ENCODE assay signal across 19 cellular contexts in genomic region chr16:55367796-55368195, GRCh38. TPM values are rescaled to one million over a fixed set of nuclear protein-coding genes. Genes with fewer than 3 reads are reported as not detected.
DNase-seq lines count a peak whose midpoint lies in the region; TF ChIP-seq lines count a peak whose summit lies in the region.
"Had no signal": no experiment of that assay in that cellular context is flagged by ENCODE, and none has a peak within 500 bp of the region (broad histone marks: within the 10 kb centered on the region; RNA-seq: fewer than 3 reads in every experiment).

No MANE protein-coding gene starts in this region.

- H3K4me1 ChIP-seq in colonic mucosa, result no peaks in the 10 kb centered on the region
- H3K4me1 ChIP-seq: upper lobe of left lung had no signal

- peaks cover 23% of the 10 kb centered on the region for H3K27me3 ChIP-seq in colonic mucosa

- no peaks in the 10 kb centered on the region for H3K9me3 ChIP-seq in colonic mucosa
- H3K9me3 ChIP-seq: upper lobe of left lung had no signal

- TF ChIP-seq CTCF in AG09309 (IDR thresholded peaks at IDR 0.05; ENCODE audit: control insufficient read depth, insufficient read depth, low read depth, low read length, missing control alignments) (no peak), colonic mucosa (IDR thresholded peaks at IDR 0.05) (no peak)

- no peak overlapping the region for H3K4me3 ChIP-seq in AG09309 (ENCODE audit: control insufficient read depth, low read depth, low read length)
- H3K4me3 ChIP-seq in colonic mucosa, result no peak overlapping the region
- H3K4me3 ChIP-seq: upper lobe of left lung had no signal

- H3K9ac ChIP-seq in colonic mucosa (ENCODE audit: low read depth in 2 of 2, low read length in 2 of 2), result no peak overlapping the region

- H3K36me3 ChIP-seq in colonic mucosa, result no peaks in the 10 kb centered on the region
- H3K36me3 ChIP-seq: upper lobe of left lung had no signal

- intact Hi-C loops in colonic mucosa (cut with DNase I), result no loop called here

- DNase-seq in AG09309 (ENCODE audit: low read depth) (peak; percentile 77), M059J (ENCODE audit: low read depth) (peak; percentile 16), dedifferentiated amniotic fluid mesenchymal stem cell (ENCODE audit: extremely low spot score) (peak; percentile 30), non-pigmented ciliary epithelial cell (ENCODE audit: low read depth) (peak; percentile 32), NCI-H1417 treated with DMSO at 0.1 percent for 48 hours (lab: John Stamatoyannopoulos, UW) (no peak), colonic mucosa (no peak), anterior cingulate cortex (lab: John Stamatoyannopoulos, UW) (no peak), globus pallidus (ENCODE audit: low spot score) (no peak)
- DNase-seq: activated CD4-positive, alpha-beta T cell treated with anti-CD3 and anti-CD28 coated beads for 48 hours; CD4-positive, alpha-beta memory T cell; kidney glomerular epithelial cell; mesenchymal stem cell; naive thymus-derived CD8-positive, alpha-beta T cell; NCI-H1105; NCI-H2171; SHP77; stimulated activated CD4-positive, alpha-beta T cell treated with anti-CD3 and anti-CD28 coated beads, Interleukin-2, amount 100 ng/mL, for 24 hours; stimulated activated naive CD8-positive, alpha-beta T cell treated with anti-CD3 and anti-CD28 coated beads, Interleukin-15, Interleukin-2, amounts not matched to agents 100 U/mL and 50 U/mL, for 24 hours; upper lobe of left lung had no signal

- H3K27ac ChIP-seq in colonic mucosa, result no peak overlapping the region
- H3K27ac ChIP-seq: upper lobe of left lung had no signal

RNA-seq across cellular contexts. Expression of gene IRX6, which starts 43.8 kb away (rescaled TPM):
- not detected in 2 replicates for total RNA-seq in M059J (2014; rRNA removed; shearing (Covaris generic))
- not detected for total RNA-seq in colonic mucosa
- total RNA-seq: CD4-positive, alpha-beta memory T cell; naive thymus-derived CD8-positive, alpha-beta T cell had no signal

Comparison
In these comparisons a context has a peak if more than half of its experiments do, and no peak if none do; other contexts are left out.
1. DNase-seq: peak in AG09309 (single experiment), M059J (single experiment), dedifferentiated amniotic fluid mesenchymal stem cell (single experiment) and non-pigmented ciliary epithelial cell (single experiment); none in NCI-H1417 treated with DMSO at 0.1 percent for 48 hours (single experiment), colonic mucosa (single experiment), anterior cingulate cortex (0 of 58) and globus pallidus (single experiment).